ENCODE assay signal across 1 cellular context in genomic region chr3:150443331-150443741, GRCh38.
TF ChIP-seq lines count a peak whose summit lies in the region.

No MANE protein-coding gene starts in this region.

TF ChIP-seq in HEK293T, 16 proteins besides CTCF, POLR2A, EP300 and RAD21 (continued from another document):
- TF ChIP-seq HDGF (IDR thresholded peaks at IDR 0.05; ENCODE audit: borderline replicate concordance), result no peak
- no peak for TF ChIP-seq CTBP1 (IDR thresholded peaks at IDR 0.05; ENCODE audit: borderline replicate concordance)
- TF ChIP-seq SUZ12 (IDR thresholded peaks at IDR 0.05), result no peak
